In the genomic region with DNA sequence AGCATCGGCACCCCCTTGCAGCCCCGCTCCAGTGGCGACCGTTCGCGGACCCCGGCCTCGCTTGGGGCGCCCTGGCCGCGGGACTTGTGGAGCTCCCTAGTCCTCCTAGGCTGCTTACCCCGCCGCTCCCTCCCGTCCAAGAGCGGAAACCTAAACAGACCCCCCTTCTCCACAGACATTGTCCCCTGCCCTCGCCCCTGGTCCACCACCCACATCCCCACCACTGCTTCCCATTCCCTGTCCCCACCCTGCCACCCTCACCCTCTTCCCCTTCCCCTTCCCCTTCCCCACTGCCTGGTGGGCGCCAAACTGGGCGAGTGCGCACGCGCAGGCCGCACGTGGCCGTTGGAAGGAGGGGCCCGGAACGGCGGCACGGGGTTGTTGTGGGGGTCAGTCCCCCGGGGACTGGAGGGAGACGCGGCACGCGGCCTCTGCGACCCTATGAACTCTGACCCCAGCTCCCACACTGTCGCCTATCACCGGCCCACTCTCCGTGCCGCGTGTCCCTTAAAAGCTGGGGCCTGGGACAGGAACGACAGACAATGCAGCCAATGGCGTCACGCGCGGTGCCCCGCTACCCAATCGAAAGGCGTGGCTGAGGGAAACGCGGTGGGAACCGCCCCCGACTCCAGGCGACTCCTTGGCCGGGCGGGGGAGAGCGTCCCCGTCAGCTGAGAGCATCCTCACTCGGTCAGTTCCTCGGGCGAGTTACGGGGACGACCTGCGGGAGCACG, we compare ENCODE assay signal across 8 cellular contexts. TPM values are rescaled to one million over a fixed set of nuclear protein-coding genes. Genes with fewer than 3 reads are reported as not detected.
DNase-seq lines count a peak whose midpoint lies in the region; ATAC-seq and TF ChIP-seq lines count a peak whose summit lies in the region.

SNX32 (plus strand) TSS at position 667 of the 734 bp plus-strand sequence. CDS start 103 bp downstream, outside the sequence.

- peak; percentile 100 for DNase-seq in AG08395 (ENCODE audit: low spot score)
- DNase-seq in NCI-H748 (lab: John Stamatoyannopoulos, UW; ENCODE audit: unreplicated experiment), result peak; percentile 91
- peak; percentile 97 for DNase-seq in activated CD8-positive, alpha-beta memory T cell treated with anti-CD3 and anti-CD28 coated beads, Interleukin-2, amount 10 ng/mL, durations not matched to agents 7 days and 5 days
- DNase-seq in epidermal melanocyte (ENCODE audit: insufficient read length, low spot score), result peak; percentile 95
- peak; percentile 93 to 94 for DNase-seq in mesothelial cell of epicardium (ENCODE audit: low spot score in 2 of 2, unreplicated experiment in 2 of 2)
- peak; percentile 91 for DNase-seq in stimulated activated CD8-positive, alpha-beta memory T cell treated with anti-CD3 and anti-CD28 coated beads, Interleukin-15, amount 100 ng/mL, for 1 hour (ENCODE audit: low read depth)

- TF ChIP-seq CTCF in mesothelial cell of epicardium (IDR thresholded peaks at IDR 0.05; ENCODE audit: unreplicated experiment), result no peak

- H3K27me3 Mint-ChIP-seq in activated CD8-positive, alpha-beta memory T cell treated with anti-CD3 and anti-CD28 coated beads, Interleukin-2, amount 10 ng/mL, durations not matched to agents 7 days and 5 days, result peaks cover 28% of the 10 kb centered on the region
- H3K27me3 Mint-ChIP-seq in mesothelial cell of epicardium (ENCODE audit: low read depth), result peaks cover 8% of the 10 kb centered on the region

- H3K36me3 Mint-ChIP-seq in activated CD8-positive, alpha-beta memory T cell treated with anti-CD3 and anti-CD28 coated beads, Interleukin-2, amount 10 ng/mL, durations not matched to agents 7 days and 5 days, result peaks cover 4% of the 10 kb centered on the region
- no peaks in the 10 kb centered on the region for H3K36me3 Mint-ChIP-seq in mesothelial cell of epicardium

- peak within 1 kb of the TSS; percentile 31 for H3K27ac Mint-ChIP-seq in activated CD8-positive, alpha-beta memory T cell treated with anti-CD3 and anti-CD28 coated beads, Interleukin-2, amount 10 ng/mL, durations not matched to agents 7 days and 5 days
- peak within 1 kb of the TSS; percentile 77 for H3K27ac Mint-ChIP-seq in mesothelial cell of epicardium

- H3K4me3 Mint-ChIP-seq in activated CD8-positive, alpha-beta memory T cell treated with anti-CD3 and anti-CD28 coated beads, Interleukin-2, amount 10 ng/mL, durations not matched to agents 7 days and 5 days, result no peak within 1 kb of the TSS
- no peak within 1 kb of the TSS for H3K4me3 Mint-ChIP-seq in mesothelial cell of epicardium

- H3K9me3 Mint-ChIP-seq in activated CD8-positive, alpha-beta memory T cell treated with anti-CD3 and anti-CD28 coated beads, Interleukin-2, amount 10 ng/mL, durations not matched to agents 7 days and 5 days (ENCODE audit: low read depth), result no peaks in the 10 kb centered on the region
- no peaks in the 10 kb centered on the region for H3K9me3 Mint-ChIP-seq in mesothelial cell of epicardium

- ATAC-seq in GM19025 (IDR thresholded peaks at IDR 0.05; ENCODE audit: low read depth, unreplicated experiment) (peak; percentile 97), HG03439 (IDR thresholded peaks at IDR 0.05; ENCODE audit: unreplicated experiment) (peak; percentile 93)
- peak; percentile 100 for ATAC-seq in activated CD8-positive, alpha-beta memory T cell treated with anti-CD3 and anti-CD28 coated beads, Interleukin-2, amount 10 ng/mL, durations not matched to agents 7 days and 5 days

- CTCF ChIA-PET in activated CD8-positive, alpha-beta memory T cell treated with anti-CD3 and anti-CD28 coated beads, Interleukin-2, amount 10 ng/mL, durations not matched to agents 7 days and 5 days (lab: Charles Lee), result interaction anchor here (0.6 to 3.9 kb wide), 20 partner anchors 12 to 1615 kb away, joined by 3 to 24 read pairs (median 4); partner anchors contain the start of genes AP5B1, CFL1, FIBP and KAT5

- peaks cover 15% of the 10 kb centered on the region for H3K4me1 Mint-ChIP-seq in activated CD8-positive, alpha-beta memory T cell treated with anti-CD3 and anti-CD28 coated beads, Interleukin-2, amount 10 ng/mL, durations not matched to agents 7 days and 5 days
- peaks cover 17% of the 10 kb centered on the region for H3K4me1 Mint-ChIP-seq in mesothelial cell of epicardium

RNA-seq across cellular contexts. Expression of gene SNX32, which starts in this region (rescaled TPM):
- 1 to 10 TPM; 1.7 to 2.4 TPM for total RNA-seq in activated CD8-positive, alpha-beta memory T cell treated with anti-CD3 and anti-CD28 coated beads, Interleukin-2, amount 10 ng/mL, durations not matched to agents 7 days and 5 days
- 6.8 to 10.7 TPM (median 7.5 TPM) in 3 replicates for total RNA-seq in mesothelial cell of epicardium

Comparison
In these comparisons a context has a peak if more than half of its experiments do, and no peak if none do; other contexts are left out.
1. Peak in every context shown above with its lines: DNase-seq and ATAC-seq.